23 cellular contexts compared by ENCODE assay signal in the genomic region with DNA sequence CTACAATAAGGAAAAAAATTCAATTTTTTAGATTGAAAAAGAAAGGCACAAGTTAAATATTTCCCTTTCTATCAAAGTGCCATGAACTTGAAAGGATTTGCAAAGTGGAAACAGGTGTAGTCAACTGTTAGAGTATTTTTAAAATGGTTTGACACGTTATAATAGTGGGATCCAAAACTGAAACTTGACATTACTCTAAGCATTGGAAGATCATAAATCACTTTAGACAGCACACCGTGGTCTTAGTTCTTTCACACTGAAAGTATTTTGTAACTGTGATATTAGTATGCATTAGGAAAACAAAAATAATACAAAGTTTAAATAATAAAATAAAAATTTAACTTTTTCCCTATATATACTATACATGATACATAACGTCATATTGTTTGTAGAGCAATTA.
"Had no signal": no experiment of that assay in that cellular context is flagged by ENCODE, and none has a peak within 500 bp of the region (broad histone marks: within the 10 kb centered on the region; RNA-seq: fewer than 3 reads in every experiment).

No MANE protein-coding gene starts in this region.

- H3K36me3 ChIP-seq: esophagus squamous epithelium, lower lobe of right lung, right lobe of liver, stomach, thyroid gland had no signal

- FAIRE-seq: endometrium, keratinocyte had no signal

- H3K4me1 ChIP-seq: esophagus squamous epithelium, lower lobe of right lung, parathyroid adenoma, right lobe of liver, stomach, thyroid gland had no signal

- H3K4me2 ChIP-seq: smooth muscle cell had no signal

- H3K79me2 ChIP-seq: parathyroid adenoma had no signal

- H2AFZ ChIP-seq: parathyroid adenoma had no signal

- DNase-seq: cortex of kidney; effector memory CD8-positive, alpha-beta T cell; erythroblast; esophagus squamous epithelium; foreskin melanocyte; hypothalamus; immature natural killer cell; left ventricle myocardium superior; lower lobe of right lung; natural killer cell; occipital lobe; right lobe of liver; stimulated activated CD4-positive, alpha-beta T cell treated with anti-CD3 and anti-CD28 coated beads, Interleukin-12 subunit alpha, Interleukin-12 subunit beta, amount 100 ng/mL, for 4 hours; stimulated activated CD4-positive, alpha-beta T cell treated with anti-CD3 and anti-CD28 coated beads, Interleukin-1b, Interleukin-23, amount 100 ng/mL, for 48 hours; stimulated activated CD4-positive, alpha-beta T cell treated with anti-CD3 and anti-CD28 coated beads, Interleukin-4, amount 100 ng/mL, for 1 hour; stimulated activated CD8-positive, alpha-beta memory T cell treated with anti-CD3 and anti-CD28 coated beads, Interleukin-4, amount 100 ng/mL, for 48 hours; stimulated activated naive CD4-positive, alpha-beta T cell; stomach; thyroid gland had no signal

- H3K27ac ChIP-seq: esophagus squamous epithelium, lower lobe of right lung, parathyroid adenoma, right lobe of liver, stomach, thyroid gland had no signal

- H3K27me3 ChIP-seq: esophagus squamous epithelium, right lobe of liver, stomach, thyroid gland had no signal

- H3K4me3 ChIP-seq: esophagus squamous epithelium, lower lobe of right lung, right lobe of liver, smooth muscle cell, stomach, thyroid gland had no signal

- H3K9me3 ChIP-seq: esophagus squamous epithelium, lower lobe of right lung, right lobe of liver, stomach, thyroid gland had no signal

- ATAC-seq: effector memory CD8-positive, alpha-beta T cell; left ventricle myocardium superior; lower lobe of right lung; natural killer cell; right lobe of liver had no signal

- H3K9ac ChIP-seq: parathyroid adenoma had no signal
